Comparison of ENCODE assay signal across 22 cellular contexts in genomic region chr6:15453622-15454021, GRCh38.
DNase-seq lines count a peak whose midpoint lies in the region; ATAC-seq and TF ChIP-seq lines count a peak whose summit lies in the region.
"Had no signal": no experiment of that assay in that cellular context is flagged by ENCODE, and none has a peak within 500 bp of the region (broad histone marks: within the 10 kb centered on the region; RNA-seq: fewer than 3 reads in every experiment).

No MANE protein-coding gene starts in this region.

- intact Hi-C loops in MCF 10A (cut with micrococcal nuclease) = no loop called here
- intact Hi-C loops in breast epithelium (cut with DNase I; ENCODE audit: low total_unique reads) = no loop called here
- intact Hi-C loops in testis (cut with DNase I; ENCODE audit: low total_unique reads) = no loop called here
- intact Hi-C loops in aorta (cut with DNase I) = no loop called here

- no peaks in the 10 kb centered on the region for H3K27me3 Mint-ChIP-seq in MCF 10A (ENCODE audit: insufficient read depth, unreplicated experiment)
- no peaks in the 10 kb centered on the region for H3K27me3 Mint-ChIP-seq in effector memory CD8-positive, alpha-beta T cell
- H3K27me3 Mint-ChIP-seq in naive B cell = no peaks in the 10 kb centered on the region
- H3K27me3 Mint-ChIP-seq: CD8-positive, alpha-beta memory T cell had no signal

- H3K27ac Mint-ChIP-seq in MCF 10A (ENCODE audit: low read depth, unreplicated experiment) = peak overlapping the region; percentile 16
- H3K27ac Mint-ChIP-seq in effector memory CD8-positive, alpha-beta T cell = peak overlapping the region; percentile 61
- peak overlapping the region; percentile 95 to 99 (median 96) for H3K27ac Mint-ChIP-seq in naive B cell

- H3K4me3 ChIP-seq in breast epithelium (no peak overlapping the region), testis (no peak overlapping the region), aorta (ENCODE audit: low read length in 2 of 2) (no peak overlapping the region)
- H3K4me3 ChIP-seq: colonic mucosa, HAP-1, MG63, PC-9, SJSA1, tibial artery had no signal

- CTCF ChIA-PET in MCF 10A (lab: Yijun Ruan, JAX) = no interaction called here

- no peak for ATAC-seq in effector memory CD8-positive, alpha-beta T cell (replicated peaks)
- ATAC-seq in naive B cell (ENCODE audit: low read depth in 2 of 2) (no peak), aorta (ENCODE audit: low FRiP score) (no peak)
- ATAC-seq: HepG2 had no signal

- H3K36me3 ChIP-seq in breast epithelium (no peaks in the 10 kb centered on the region), testis (ENCODE audit: low read depth, missing control alignments) (no peaks in the 10 kb centered on the region), aorta (ENCODE audit: control insufficient read depth in 1 of 2, insufficient read depth in 2 of 2, low read length in 1 of 2) (peaks cover 0 to 3% of the 10 kb centered on the region in 2 donors)
- H3K36me3 ChIP-seq: colonic mucosa, HAP-1, MG63, SJSA1 had no signal

- peaks cover 19% of the 10 kb centered on the region for H3K36me3 Mint-ChIP-seq in MCF 10A (ENCODE audit: insufficient read depth, unreplicated experiment)
- peaks cover 8% of the 10 kb centered on the region for H3K36me3 Mint-ChIP-seq in effector memory CD8-positive, alpha-beta T cell (ENCODE audit: insufficient read depth)
- H3K36me3 Mint-ChIP-seq in naive B cell = peaks cover 0 to 11% of the 10 kb centered on the region in 2 donors

- H3K4me1 Mint-ChIP-seq in MCF 10A (ENCODE audit: insufficient read depth, unreplicated experiment) (peaks cover 12% of the 10 kb centered on the region), naive B cell (peaks cover 67 to 88% (median 84%) of the 10 kb centered on the region in 3 donors)
- H3K4me1 Mint-ChIP-seq in effector memory CD8-positive, alpha-beta T cell (ENCODE audit: low read depth in 2 of 2) = peaks cover 39% of the 10 kb centered on the region in 2 donors

- WGBS in testis, 2 donors = 40 to 49% methylated on average over 5 of the region's 5 CpGs
- 75 to 87% methylated on average over 5 of the region's 5 CpGs for WGBS in aorta, 2 donors

- H3K4me3 Mint-ChIP-seq in MCF 10A (ENCODE audit: unreplicated experiment) (no peak overlapping the region), naive B cell (peak overlapping the region in 5 of 8 donors; percentile 49 to 90 (median 72))
- H3K4me3 Mint-ChIP-seq in effector memory CD8-positive, alpha-beta T cell = no peak overlapping the region

- BruUV-seq in MCF 10A (replicated peaks; lab: Mats Ljungman, UMichigan) = no TSS peak

- TF ChIP-seq POLR2A in breast epithelium (IDR thresholded peaks at IDR 0.05) = no peak
- TF ChIP-seq POLR2A in testis (IDR thresholded peaks at IDR 0.05) = no peak

- no peaks in the 10 kb centered on the region for H3K9me3 Mint-ChIP-seq in MCF 10A (ENCODE audit: unreplicated experiment)
- no peaks in the 10 kb centered on the region for H3K9me3 Mint-ChIP-seq in effector memory CD8-positive, alpha-beta T cell
- H3K9me3 Mint-ChIP-seq in naive B cell = no peaks in the 10 kb centered on the region
- H3K9me3 Mint-ChIP-seq: CD8-positive, alpha-beta memory T cell had no signal

- H3K27me3 ChIP-seq in breast epithelium = no peaks in the 10 kb centered on the region
- H3K27me3 ChIP-seq in testis = no peaks in the 10 kb centered on the region
- H3K27me3 ChIP-seq in aorta (ENCODE audit: control insufficient read depth in 1 of 2, insufficient read depth in 2 of 2, low read length in 1 of 2) = no peaks in the 10 kb centered on the region
- H3K27me3 ChIP-seq: colonic mucosa, MG63, SJSA1, tibial artery had no signal

- POLR2A ChIA-PET in MCF 10A (lab: Yijun Ruan, JAX) = no interaction called here

- H3K9me3 ChIP-seq in breast epithelium (no peaks in the 10 kb centered on the region), testis (no peaks in the 10 kb centered on the region), aorta (ENCODE audit: control insufficient read depth, low read length) (no peaks in the 10 kb centered on the region)
- H3K9me3 ChIP-seq: colonic mucosa, HAP-1, MG63, SJSA1, tibial artery had no signal

- TF ChIP-seq CTCF in MCF 10A (IDR thresholded peaks at IDR 0.05; ENCODE audit: unreplicated experiment) = no peak
- TF ChIP-seq CTCF in breast epithelium (IDR thresholded peaks at IDR 0.05) = no peak
- no peak for TF ChIP-seq CTCF in testis (IDR thresholded peaks at IDR 0.05)

- no peak for DNase-seq in MCF 10A (ENCODE audit: unreplicated experiment)
- no peak for DNase-seq in breast epithelium (ENCODE audit: low spot score in 2 of 2)
- DNase-seq in effector memory CD8-positive, alpha-beta T cell = no peak
- no peak for DNase-seq in naive B cell
- DNase-seq in testis = peak; percentile 72
- no peak for DNase-seq in aorta
- DNase-seq in pons (ENCODE audit: low spot score) = no peak
- no peak for DNase-seq in NCI-H2227 treated with DMSO at 0.1 percent for 48 hours (lab: John Stamatoyannopoulos, UW)
- DNase-seq: CD8-positive, alpha-beta memory T cell; colonic mucosa; DMS53; foreskin fibroblast; kidney glomerular epithelial cell; mesenchymal stem cell; MG63; NCI-H1436 treated with DMSO at 0.1 percent for 48 hours; NCI-H2171 treated with DMSO at 0.1 percent for 48 hours; PC-9 had no signal

- H3K4me1 ChIP-seq in breast epithelium = no peaks in the 10 kb centered on the region
- H3K4me1 ChIP-seq in testis = no peaks in the 10 kb centered on the region
- no peaks in the 10 kb centered on the region for H3K4me1 ChIP-seq in aorta (ENCODE audit: control insufficient read depth in 1 of 2, insufficient read depth in 2 of 2, low read length in 2 of 2)
- H3K4me1 ChIP-seq: colonic mucosa had no signal

- no peak overlapping the region for H3K27ac ChIP-seq in breast epithelium
- peak overlapping the region in 1 of 2 donors; percentile 72 for H3K27ac ChIP-seq in testis
- H3K27ac ChIP-seq in aorta (ENCODE audit: low read depth in 1 of 2, low read length in 2 of 2) = no peak overlapping the region
- H3K27ac ChIP-seq: colonic mucosa, PC-9, SJSA1, tibial artery had no signal

Comparison
In these comparisons a context has a peak if more than half of its experiments do, and no peak if none do; other contexts are left out.
1. H3K27ac Mint-ChIP-seq: peak in every context shown above with its lines; median percentile 96 in naive B cell; 61 in effector memory CD8-positive, alpha-beta T cell; 16 in MCF 10A.
2. H3K4me3 Mint-ChIP-seq: peak in naive B cell (5 of 8); none in MCF 10A (single experiment) and effector memory CD8-positive, alpha-beta T cell (0 of 2).